In the genomic region with DNA sequence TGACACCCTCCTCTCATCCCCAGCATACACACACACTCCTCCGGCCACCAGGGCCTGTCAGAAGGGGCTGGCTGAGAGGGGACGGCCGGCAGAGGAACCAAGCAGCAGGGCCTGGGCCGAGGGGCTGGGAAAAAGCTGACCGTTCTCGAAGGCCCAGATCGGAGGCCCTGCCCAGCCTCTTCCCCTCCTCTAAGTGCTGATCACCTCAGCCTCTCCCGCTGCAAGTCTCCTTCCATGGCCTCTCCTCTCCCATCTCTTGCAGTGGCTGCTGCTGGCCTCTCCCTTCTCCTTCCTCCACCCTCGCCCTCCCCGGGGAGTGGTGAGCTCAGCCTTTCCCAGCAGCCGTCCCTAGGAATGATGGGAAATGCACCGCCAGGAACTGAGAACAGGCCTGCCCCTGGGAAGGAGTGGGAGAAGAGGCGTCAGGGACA, we compare ENCODE assay signal across 9 cellular contexts. TPM values are rescaled to one million over a fixed set of nuclear protein-coding genes. Genes with fewer than 3 reads are reported as not detected.
DNase-seq lines count a peak whose midpoint lies in the region; ATAC-seq, FAIRE-seq and TF ChIP-seq lines count a peak whose summit lies in the region.
"Had no signal": no experiment of that assay in that cellular context is flagged by ENCODE, and none has a peak within 500 bp of the region (broad histone marks: within the 10 kb centered on the region; RNA-seq: fewer than 3 reads in every experiment).

No MANE protein-coding gene starts in this region.

- in situ Hi-C loops in HepG2 (cut with HindIII; ENCODE audit: extremely low pct_ligation_motif_present, low pct_unique_long_range_greater_than_20kb) = no loop called here

- H3K4me2 ChIP-seq in HepG2 (ENCODE audit: low read depth, low read length) (no peak overlapping the region), Karpas-422 (ENCODE audit: low read depth, low read length, poor library complexity, severe bottlenecking) (no peak overlapping the region)

- H3K9me3 ChIP-seq in liver (ENCODE audit: control insufficient read depth in 4 of 4, low read length in 3 of 4) = no peaks in the 10 kb centered on the region
- H3K9me3 ChIP-seq in HepG2 (ENCODE audit: low read length) = no peaks in the 10 kb centered on the region
- no peaks in the 10 kb centered on the region for H3K9me3 ChIP-seq in Karpas-422 (ENCODE audit: low read length)

- H3K9me3 Mint-ChIP-seq in glutamatergic neuron (ENCODE audit: unreplicated experiment) = peaks cover 14% of the 10 kb centered on the region

- POLR2A ChIA-PET in HepG2 (lab: Yijun Ruan, JAX) = no interaction called here

- no peak overlapping the region for H3K9ac ChIP-seq in liver (ENCODE audit: low read depth in 1 of 2, low read length in 2 of 2)
- no peak overlapping the region for H3K9ac ChIP-seq in HepG2 (ENCODE audit: insufficient read depth, low read depth, low read length)
- no peak overlapping the region for H3K9ac ChIP-seq in Karpas-422 (ENCODE audit: low read length)

- H3K27me3 Mint-ChIP-seq in glutamatergic neuron (ENCODE audit: unreplicated experiment) = peaks cover 4% of the 10 kb centered on the region

- no peak for TF ChIP-seq RAD21 in liver (IDR thresholded peaks at IDR 0.05)
- no peak for TF ChIP-seq RAD21 in HepG2 (CRISPR knock-in tag; IDR thresholded peaks at IDR 0.05)

- peak overlapping the region; percentile 52 to 60 for H3K27ac ChIP-seq in liver (ENCODE audit: low read depth in 1 of 2, low read length in 2 of 2)
- no peak overlapping the region for H3K27ac ChIP-seq in HepG2 (ENCODE audit: extremely low read length, insufficient read depth, low read length)
- H3K27ac ChIP-seq in Karpas-422 (ENCODE audit: low read length) = no peak overlapping the region

- peak overlapping the region; percentile 56 for H3K4me3 Mint-ChIP-seq in glutamatergic neuron (ENCODE audit: unreplicated experiment)
- H3K4me3 Mint-ChIP-seq: IgD-negative memory B cell had no signal

- ATAC-seq in HepG2 = no peak

- intact Hi-C loops in HepG2 (cut with micrococcal nuclease; ENCODE audit: unreplicated experiment) = no loop called here

- peaks cover 11% of the 10 kb centered on the region for H3K79me2 ChIP-seq in HepG2 (ENCODE audit: insufficient read depth, low read length)
- no peaks in the 10 kb centered on the region for H3K79me2 ChIP-seq in Karpas-422 (ENCODE audit: low read length)

- DNase-seq in HepG2 (ENCODE audit: low spot score) (no peak), glutamatergic neuron (peak; percentile 82), nucleus accumbens (lab: John Stamatoyannopoulos, UW) (peak in 49 of 56 donors; percentile 16 to 83 (median 57)), Karpas-422 (no peak), GOT3 (lab: John Stamatoyannopoulos, UW) (no peak)
- no peak for DNase-seq in NK-92 treated with Interleukin-12 subunit alpha and Interleukin-12 subunit beta, amount 100 ng/mL, for 24 hours (lab: John Stamatoyannopoulos, UW)
- DNase-seq in activated CD4-positive, alpha-beta T cell treated with anti-CD3 and anti-CD28 coated beads for 4 hours = no peak

- no peaks in the 10 kb centered on the region for H3K36me3 Mint-ChIP-seq in glutamatergic neuron (ENCODE audit: unreplicated experiment)
- H3K36me3 Mint-ChIP-seq: IgD-negative memory B cell had no signal

- TF ChIP-seq POLR2A in HepG2 (IDR thresholded peaks at IDR 0.05; ENCODE audit: insufficient read depth in 1 of 2, low read depth in 2 of 2, low read length in 2 of 2) = no peak

- peaks cover 26% of the 10 kb centered on the region for H3K4me1 Mint-ChIP-seq in glutamatergic neuron (ENCODE audit: low read depth, unreplicated experiment)
- H3K4me1 Mint-ChIP-seq: IgD-negative memory B cell had no signal

- H3K4me1 ChIP-seq in liver (ENCODE audit: control insufficient read depth in 4 of 4, insufficient read depth in 4 of 4, low read length in 3 of 4) (peaks cover 1 to 12% (median 6%) of the 10 kb centered on the region in 4 donors), HepG2 (ENCODE audit: insufficient read depth, low read length) (peaks cover 43% of the 10 kb centered on the region), Karpas-422 (ENCODE audit: low read length) (no peaks in the 10 kb centered on the region)

- H3K4me3 ChIP-seq in liver (ENCODE audit: low read depth in 1 of 3, low read length in 3 of 3) = no peak overlapping the region
- H3K4me3 ChIP-seq in HepG2 (replicated peaks in 1 of 3; ENCODE audit: insufficient read depth in 1 of 3, low read depth in 2 of 3, low read length in 3 of 3) = no peak overlapping the region
- H3K4me3 ChIP-seq in Karpas-422 (ENCODE audit: low read length) = no peak overlapping the region

- TF ChIP-seq EP300 in HepG2 (IDR thresholded peaks at IDR 0.05; ENCODE audit: low read depth in 2 of 2, low read length in 2 of 2) = no peak
- TF ChIP-seq EP300 in HepG2 (CRISPR knock-in tag; IDR thresholded peaks at IDR 0.05; ENCODE audit: borderline replicate concordance) = no peak

- H3K36me3 ChIP-seq in liver (ENCODE audit: control insufficient read depth in 4 of 4, insufficient read depth in 3 of 4, low read depth in 1 of 4, low read length in 3 of 4) (no peaks in the 10 kb centered on the region), HepG2 (replicated peaks in 1 of 2; ENCODE audit: control insufficient read depth in 1 of 2, insufficient read depth in 2 of 2, low read length in 2 of 2) (peaks cover 2 to 22% of the 10 kb centered on the region in 2 experiments; a peak in 2 of 5 replicates), Karpas-422 (ENCODE audit: insufficient read depth, low read length) (no peaks in the 10 kb centered on the region)

- no TSS peak for BruUV-seq in HepG2 (replicated peaks; lab: Mats Ljungman, UMichigan)

- H3K27ac Mint-ChIP-seq in glutamatergic neuron (ENCODE audit: unreplicated experiment) = peak overlapping the region; percentile 93
- H3K27ac Mint-ChIP-seq: IgD-negative memory B cell had no signal

- CTCF ChIA-PET in HepG2 (lab: Yijun Ruan, JAX; ENCODE audit: low intra/inter-chr PET ratio, low total read pairs) = no interaction called here

- H2AFZ ChIP-seq in HepG2 (ENCODE audit: low read length) = no peak overlapping the region
- no peak overlapping the region for H2AFZ ChIP-seq in Karpas-422 (ENCODE audit: low read length)

- H3K27me3 ChIP-seq in liver (ENCODE audit: control insufficient read depth in 4 of 4, insufficient read depth in 4 of 4, low read length in 3 of 4) (no peaks in the 10 kb centered on the region), HepG2 (ENCODE audit: control insufficient read depth in 1 of 2, insufficient read depth in 2 of 2, low read length in 2 of 2) (no peaks in the 10 kb centered on the region), Karpas-422 (ENCODE audit: low read length) (no peaks in the 10 kb centered on the region)

- no peaks in the 10 kb centered on the region for H3K9me2 ChIP-seq in Karpas-422 (replicated peaks; ENCODE audit: insufficient read depth, low read length)

- H4K20me1 ChIP-seq in HepG2 (ENCODE audit: insufficient read depth, low read length) = peaks cover 34% of the 10 kb centered on the region; the same call in 1 of the 2 replicates
- no peaks in the 10 kb centered on the region for H4K20me1 ChIP-seq in Karpas-422 (ENCODE audit: insufficient read depth, low read depth, low read length)

- no peak for TF ChIP-seq CTCF in liver (IDR thresholded peaks at IDR 0.05; ENCODE audit: low read depth, low read length, missing input control)
- no peak for TF ChIP-seq CTCF in HepG2 (CRISPR knock-in tag; IDR thresholded peaks at IDR 0.05)
- TF ChIP-seq CTCF in glutamatergic neuron (IDR thresholded peaks at IDR 0.05; ENCODE audit: partially characterized antibody, unreplicated experiment) = no peak

- no peak for FAIRE-seq in HepG2 (lab: Jason Lieb, UNC)

- WGBS in liver = 72% methylated on average over 13 of the region's 13 CpGs
- WGBS in HepG2 (ENCODE audit: low lambda C conversion rate) = 94% methylated on average over 13 of the region's 13 CpGs

TF ChIP-seq in liver, 16 proteins besides CTCF, POLR2A, EP300 and RAD21:
- TF ChIP-seq GABPA (IDR thresholded peaks at IDR 0.05 in 1 of 2, conservative IDR thresholded peaks at IDR 0.05 in 1 of 2) (no peak), YY1 (IDR thresholded peaks at IDR 0.05) (no peak)

TF ChIP-seq in HepG2, 621 proteins besides CTCF, POLR2A, EP300 and RAD21 (continues in another document):
- TF ChIP-seq CENPX (CRISPR knock-in tag; IDR thresholded peaks at IDR 0.05) (no peak), MBD4 (IDR thresholded peaks at IDR 0.05; ENCODE audit: borderline replicate concordance, low read length) (no peak), MYNN (CRISPR knock-in tag; IDR thresholded peaks at IDR 0.05; ENCODE audit: low read depth) (no peak), SP1 (IDR thresholded peaks at IDR 0.05) (no peak), SP1 (CRISPR knock-in tag; IDR thresholded peaks at IDR 0.05) (no peak), ZFP41 (CRISPR knock-in tag; IDR thresholded peaks at IDR 0.05; ENCODE audit: borderline replicate concordance) (no peak), SAP130 (CRISPR knock-in tag; IDR thresholded peaks at IDR 0.05; ENCODE audit: low read depth) (no peak)

RNA-seq across cellular contexts. Expression of a gene that starts 39.6 kb away (rescaled TPM):
- 10 to 100 TPM; 19.3 to 21.2 TPM for total RNA-seq in liver
- 1 to 10 TPM; 3.3 to 5.7 TPM for polyA plus RNA-seq in liver
- total RNA-seq in HepG2 (2016; rRNA removed; fragmentation: Illumina TruSeq; extraction: Trizol) = 22.5 and 25.2 TPM in 2 replicates
- 15.2 and 19.6 TPM in 2 replicates for total RNA-seq in HepG2 (2016; cell fraction: cytosol; rRNA removed; fragmentation: Illumina TruSeq; extraction: Trizol; ENCODE audit: low read depth)
- total RNA-seq in HepG2 (2016; cell fraction: insoluble cytoplasmic fraction; rRNA removed; fragmentation: Illumina TruSeq; extraction: Trizol) = 21.7 and 25.0 TPM in 2 replicates
- 20.4 and 20.9 TPM in 2 replicates for total RNA-seq in HepG2 (2016; cell fraction: membrane; rRNA removed; fragmentation: Illumina TruSeq; extraction: Trizol)
- total RNA-seq in HepG2 (2016; cell fraction: nucleus; rRNA removed; fragmentation: Illumina TruSeq; extraction: Trizol) = 15.7 and 24.9 TPM in 2 replicates
- polyA plus RNA-seq in HepG2 (2011; rRNA removed) = 35.7 and 35.9 TPM in 2 replicates
- polyA plus RNA-seq in HepG2 (2011; cell fraction: cytosol; rRNA removed) = 33.5 and 41.0 TPM in 2 replicates
- polyA plus RNA-seq in HepG2 (2011; cell fraction: nucleus; rRNA removed) = 50.3 and 56.4 TPM in 2 replicates
- polyA plus RNA-seq in HepG2 (2012) = 25.7 and 29.8 TPM in 2 replicates
- 19.3 and 20.1 TPM in 2 replicates for polyA plus RNA-seq in HepG2 (2016; cell fraction: cytosol; fragmentation: Illumina TruSeq; extraction: Trizol; ENCODE audit: low read depth)
- polyA plus RNA-seq in HepG2 (2016; cell fraction: insoluble cytoplasmic fraction; fragmentation: Illumina TruSeq; extraction: Trizol; ENCODE audit: low read depth) = 33.2 and 40.0 TPM in 2 replicates
- 23.0 and 27.7 TPM in 2 replicates for polyA plus RNA-seq in HepG2 (2016; cell fraction: membrane; fragmentation: Illumina TruSeq; extraction: Trizol; ENCODE audit: low read depth)
- polyA plus RNA-seq in HepG2 (2016; cell fraction: nucleus; fragmentation: Illumina TruSeq; extraction: Trizol; ENCODE audit: insufficient read depth, low read depth) = 26.7 and 32.1 TPM in 2 replicates
- 48.7 and 175 TPM in 2 replicates for polyA minus RNA-seq in HepG2 (2011; rRNA and poly(A)+ RNA removed; ENCODE audit: low replicate concordance)
- 37.4 and 40.0 TPM in 2 replicates for polyA minus RNA-seq in HepG2 (2011; cell fraction: cytosol; rRNA and poly(A)+ RNA removed)
- 68.6 and 72.2 TPM in 2 replicates for polyA minus RNA-seq in HepG2 (2011; cell fraction: nucleus; rRNA and poly(A)+ RNA removed)
- total RNA-seq in glutamatergic neuron (ENCODE audit: unreplicated experiment) = 38.0 TPM
- not detected in 2 replicates for total RNA-seq in Karpas-422 (2014; rRNA removed; shearing (Covaris generic); ENCODE audit: low replicate concordance)

Comparison
In these comparisons a context has a peak if more than half of its experiments do, and no peak if none do; other contexts are left out.
1. H3K27ac ChIP-seq: peak in liver (2 of 2); none in HepG2 (single experiment) and Karpas-422 (single experiment).
2. DNase-seq: peak in glutamatergic neuron (single experiment) and nucleus accumbens (49 of 56); none in HepG2 (single experiment), NK-92 treated with Interleukin-12 subunit alpha and Interleukin-12 subunit beta, amount 100 ng/mL, for 24 hours (single experiment), Karpas-422 (single experiment), activated CD4-positive, alpha-beta T cell treated with anti-CD3 and anti-CD28 coated beads for 4 hours (0 of 2) and GOT3 (single experiment).
3. RNA of a gene that starts 39.6 kb away (total RNA-seq): 38.0 TPM in glutamatergic neuron (single experiment), 15.2 to 25.2 TPM in HepG2 and 19.3 to 21.2 TPM in liver; not detected in Karpas-422; every median in the first group is over 10 times any median in the second.